Comparison of ENCODE assay signal across 10 cellular contexts in the genomic region with DNA sequence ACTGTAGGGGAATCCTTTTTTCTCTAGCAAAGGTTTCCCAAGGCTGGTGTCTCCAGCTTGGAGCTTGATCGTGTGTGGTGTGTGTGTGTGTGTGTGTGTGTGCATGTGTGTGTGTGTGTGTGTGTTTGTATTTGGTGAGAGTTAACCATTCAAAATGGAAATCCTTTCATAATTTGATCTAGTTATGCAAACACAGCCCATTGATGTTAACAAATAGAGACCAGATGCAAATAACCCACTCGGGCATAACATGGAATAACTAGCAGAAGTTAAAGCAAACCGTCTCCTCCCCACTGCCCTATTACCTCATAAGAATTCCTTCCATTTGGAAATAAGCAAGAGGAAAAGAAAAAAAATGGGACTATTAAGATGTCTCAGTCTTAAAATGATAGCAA. TPM values are rescaled to one million over a fixed set of nuclear protein-coding genes. Genes with fewer than 3 reads are reported as not detected.
A peak's percentile ranks its signal among the peaks of the same experiment; 100 is the strongest.
DNase-seq lines count a peak whose midpoint lies in the region; ATAC-seq and TF ChIP-seq lines count a peak whose summit lies in the region.
"Had no signal": no experiment of that assay in that cellular context is flagged by ENCODE, and none has a peak within 500 bp of the region (broad histone marks: within the 10 kb centered on the region; RNA-seq: fewer than 3 reads in every experiment).

No MANE protein-coding gene starts in this region.

- 35 to 46% methylated on average over 3 of the region's 3 CpGs for WGBS in GM23248 (ENCODE audit: low coverage in 1 of 2, low lambda C conversion rate in 2 of 2, missing lambda C conversion rate in 2 of 2), 2 experiments
- 42% methylated on average over 3 of the region's 3 CpGs for WGBS in hepatocyte (ENCODE audit: low lambda C conversion rate, missing lambda C conversion rate)

- intact Hi-C loops in activated CD4-positive, alpha-beta memory T cell treated with anti-CD3 and anti-CD28 coated beads for 36 hours (cut with micrococcal nuclease): no loop called here
- intact Hi-C loops in Right ventricle myocardium inferior (cut with DNase I): no loop called here

- H3K4me3 ChIP-seq in AG10803 (ENCODE audit: low read length) (peak overlapping the region; percentile 42), GM23248 (peak overlapping the region; percentile 48), hepatocyte (no peak overlapping the region)

- peaks cover 26% of the 10 kb centered on the region for H3K4me1 Mint-ChIP-seq in activated CD4-positive, alpha-beta memory T cell treated with anti-CD3 and anti-CD28 coated beads for 36 hours (ENCODE audit: low read depth)
- H3K4me1 Mint-ChIP-seq: neural crest cell had no signal

- peak overlapping the region; percentile 44 for H3K9ac ChIP-seq in GM23248

- no peaks in the 10 kb centered on the region for H4K20me1 ChIP-seq in GM23248 (ENCODE audit: insufficient read depth)
- H4K20me1 ChIP-seq in hepatocyte (ENCODE audit: insufficient read depth, poor library complexity, severe bottlenecking): no peaks in the 10 kb centered on the region

- H3K9me2 ChIP-seq in GM23248 (ENCODE audit: insufficient read depth) (no peaks in the 10 kb centered on the region), hepatocyte (replicated peaks; ENCODE audit: insufficient read depth) (no peaks in the 10 kb centered on the region)

- peaks cover 39% of the 10 kb centered on the region for H3F3A ChIP-seq in GM23248 (ENCODE audit: insufficient read depth)

- TF ChIP-seq CTCF in AG10803 (conservative IDR thresholded peaks at IDR 0.05; ENCODE audit: low read length): no peak
- no peak for TF ChIP-seq CTCF in hepatocyte (IDR thresholded peaks at IDR 0.05; ENCODE audit: poor library complexity)

- peaks cover 16% of the 10 kb centered on the region for H3K27me3 Mint-ChIP-seq in activated CD4-positive, alpha-beta memory T cell treated with anti-CD3 and anti-CD28 coated beads for 36 hours

- POLR2A ChIA-PET in activated CD4-positive, alpha-beta memory T cell treated with anti-CD3 and anti-CD28 coated beads for 36 hours (lab: Charles Lee): interaction anchor here (0.5 to 1.1 kb wide), 2 partner anchors 12 to 105 kb away, joined by 4 to 7 read pairs; no protein-coding TSS in a partner anchor

- peak overlapping the region; percentile 74 for H3K4me2 ChIP-seq in GM23248 (ENCODE audit: unreplicated experiment)
- H3K4me2 ChIP-seq in hepatocyte: peak overlapping the region; percentile 50

- H3K79me2 ChIP-seq in GM23248 (ENCODE audit: insufficient read depth) (no peaks in the 10 kb centered on the region), hepatocyte (no peaks in the 10 kb centered on the region)

- H3K4me1 ChIP-seq in GM23248 (ENCODE audit: insufficient read depth) (peaks cover 61% of the 10 kb centered on the region), hepatocyte (ENCODE audit: insufficient read depth) (peaks cover 14% of the 10 kb centered on the region)

- peak overlapping the region; percentile 64 for H3K27ac Mint-ChIP-seq in activated CD4-positive, alpha-beta memory T cell treated with anti-CD3 and anti-CD28 coated beads for 36 hours

- no peak for ATAC-seq in Right ventricle myocardium inferior
- ATAC-seq: right cardiac atrium had no signal

- H3K36me3 Mint-ChIP-seq in activated CD4-positive, alpha-beta memory T cell treated with anti-CD3 and anti-CD28 coated beads for 36 hours: no peaks in the 10 kb centered on the region

- H3K4me3 Mint-ChIP-seq in activated CD4-positive, alpha-beta memory T cell treated with anti-CD3 and anti-CD28 coated beads for 36 hours: no peak overlapping the region
- H3K4me3 Mint-ChIP-seq: neural crest cell had no signal

- H3K36me3 ChIP-seq in GM23248 (ENCODE audit: low read depth): no peaks in the 10 kb centered on the region
- no peaks in the 10 kb centered on the region for H3K36me3 ChIP-seq in hepatocyte (replicated peaks; ENCODE audit: insufficient read depth, low read depth)

- no peaks in the 10 kb centered on the region for H3K9me3 Mint-ChIP-seq in activated CD4-positive, alpha-beta memory T cell treated with anti-CD3 and anti-CD28 coated beads for 36 hours
- H3K9me3 Mint-ChIP-seq: neural crest cell had no signal

- DNase-seq in AG10803 (ENCODE audit: low read depth) (peak; percentile 65), GM23248 (no peak), hepatocyte (ENCODE audit: low spot score) (no peak), Right ventricle myocardium inferior (ENCODE audit: missing footprints) (no peak), NCI-H2107 (lab: John Stamatoyannopoulos, UW) (no peak), KBM-7 (no peak)
- no peak for DNase-seq in activated CD4-positive, alpha-beta memory T cell treated with anti-CD3 and anti-CD28 coated beads for 36 hours
- DNase-seq: NCI-H82, right cardiac atrium had no signal

- in situ Hi-C loops in GM23248 (cut with MboI): no loop called here
- in situ Hi-C loops in KBM-7 (cut with MboI; ENCODE audit: low pct_unique_long_range_greater_than_20kb, low sequenced_read_pairs): no loop called here

- H3K27ac ChIP-seq in GM23248: peak overlapping the region; percentile 76
- H3K27ac ChIP-seq in hepatocyte: peak overlapping the region; percentile 80

- no peaks in the 10 kb centered on the region for H3K27me3 ChIP-seq in GM23248 (replicated peaks; ENCODE audit: insufficient read depth)
- no peaks in the 10 kb centered on the region for H3K27me3 ChIP-seq in hepatocyte

- no peaks in the 10 kb centered on the region for H3K9me3 ChIP-seq in GM23248 (ENCODE audit: low read depth)
- no peaks in the 10 kb centered on the region for H3K9me3 ChIP-seq in hepatocyte (ENCODE audit: low read depth)

- CTCF ChIA-PET in activated CD4-positive, alpha-beta memory T cell treated with anti-CD3 and anti-CD28 coated beads for 36 hours (lab: Charles Lee): interaction anchor here (0.7 to 1.3 kb wide), 3 partner anchors 24 to 252 kb away, joined by 3 to 5 read pairs (median 3); no protein-coding TSS in a partner anchor

- H2AFZ ChIP-seq in GM23248 (peak overlapping the region; percentile 54), hepatocyte (no peak overlapping the region)

RNA-seq across cellular contexts. Expression of gene ZSWIM6, which starts 24.9 kb away (rescaled TPM):
- 3.9 and 4.8 TPM in 2 replicates for total RNA-seq in GM23248 (2014; rRNA removed; shearing (Covaris generic))
- polyA plus RNA-seq in GM23248 (2016; fragmentation: Nextera tagmentation; extraction: Ambion mirVana) (0.96 and 1.5 TPM in 2 replicates), hepatocyte (6.7 and 9.0 TPM in 2 replicates)
- 1 to 10 TPM; 5.5 to 5.7 TPM for total RNA-seq in activated CD4-positive, alpha-beta memory T cell treated with anti-CD3 and anti-CD28 coated beads for 36 hours
- total RNA-seq in hepatocyte (12.7 and 13.0 TPM in 2 replicates), Right ventricle myocardium inferior (8.1 TPM)
